Comparison of ENCODE assay signal across 8 cellular contexts in genomic region chr1:151534662-151535278, GRCh38. TPM values are rescaled to one million over a fixed set of nuclear protein-coding genes. Genes with fewer than 3 reads are reported as not detected.
A peak's percentile ranks its signal among the peaks of the same experiment; 100 is the strongest.
DNase-seq lines count a peak whose midpoint lies in the region; ATAC-seq and TF ChIP-seq lines count a peak whose summit lies in the region.

No MANE protein-coding gene starts in this region.

- H3K79me2 ChIP-seq in PC-9 (ENCODE audit: low read depth): peaks cover 10% of the 10 kb centered on the region; the same call in 1 of the 2 replicates

- peaks cover 15% of the 10 kb centered on the region for H3K4me1 Mint-ChIP-seq in neural crest cell

- H3K4me1 ChIP-seq in PC-9 (replicated peaks; ENCODE audit: insufficient read depth): peaks cover 33% of the 10 kb centered on the region

- H3K27ac Mint-ChIP-seq in neural crest cell (ENCODE audit: unreplicated experiment): no peak overlapping the region

- no peaks in the 10 kb centered on the region for H3K27me3 ChIP-seq in PC-9 (ENCODE audit: insufficient read depth, low read depth)

- H3K9me3 ChIP-seq in PC-9 (ENCODE audit: insufficient read depth, low read depth): no peaks in the 10 kb centered on the region

- CTCF ChIA-PET in PC-9 (lab: Charles Lee): no interaction called here

- intact Hi-C loops in PC-9 (cut with micrococcal nuclease; ENCODE audit: unreplicated experiment): loop anchor here (5.0 kb wide), 2 partner anchors 92 to 148 kb away; no protein-coding TSS in a partner anchor

- peak overlapping the region; percentile 15 for H3K4me3 Mint-ChIP-seq in neural crest cell

- TF ChIP-seq CTCF in PC-9 (conservative IDR thresholded peaks at IDR 0.05) (peak; percentile 93), neural crest cell (conservative IDR thresholded peaks at IDR 0.05) (peak; percentile 88)

- POLR2A ChIA-PET in PC-9 (lab: Charles Lee; ENCODE audit: unreplicated experiment): no interaction called here

- no peaks in the 10 kb centered on the region for H4K20me1 ChIP-seq in PC-9 (ENCODE audit: insufficient read depth)

- no peaks in the 10 kb centered on the region for H3K9me2 ChIP-seq in PC-9 (ENCODE audit: insufficient read depth)

- no peak overlapping the region for H3K4me3 ChIP-seq in PC-9

- no peak overlapping the region for H2AFZ ChIP-seq in PC-9

- no peak overlapping the region for H3K27ac ChIP-seq in PC-9

- H3K27me3 Mint-ChIP-seq in neural crest cell (ENCODE audit: low read depth): no peaks in the 10 kb centered on the region

- no peak overlapping the region for H3K4me2 ChIP-seq in PC-9

- H3K9me3 Mint-ChIP-seq in neural crest cell: no peaks in the 10 kb centered on the region

- DNase-seq in COLO829 (ENCODE audit: low spot score) (peak; percentile 72), HK-2 (ENCODE audit: unreplicated experiment) (peak; percentile 78), PC-9 (peak; percentile 51 to 77), fibroblast of gingiva (ENCODE audit: low read depth) (peak; percentile 59), neural crest cell (ENCODE audit: low read depth, low spot score) (peak; percentile 89), superior temporal gyrus (ENCODE audit: extremely low spot score) (peak; percentile 82)
- peak; percentile 79 for DNase-seq in activated T-cell treated with anti-CD3 and anti-CD28 coated beads, Interleukin-2, amount 50 U/mL, for 1 hour

- H3F3A ChIP-seq in PC-9 (ENCODE audit: insufficient read depth, low read depth): peaks cover 33% of the 10 kb centered on the region

- no TSS peak for BruUV-seq in PC-9 (replicated peaks; lab: Mats Ljungman, UMichigan)

- no peak for ATAC-seq in GM21360 (IDR thresholded peaks at IDR 0.05; ENCODE audit: unreplicated experiment)

- H3K36me3 Mint-ChIP-seq in neural crest cell (ENCODE audit: low read depth): no peaks in the 10 kb centered on the region

- peaks cover 16% of the 10 kb centered on the region for H3K36me3 ChIP-seq in PC-9 (ENCODE audit: low read depth)

RNA-seq across cellular contexts. Expression of gene TUFT1, which starts 5.3 kb away (rescaled TPM):
- total RNA-seq in PC-9 (2021) (35.3 and 40.2 TPM in 2 replicates), neural crest cell (7.5 TPM in 2 replicates)

RNA-seq across cellular contexts. Expression of gene CGN, which starts 23.6 kb away (rescaled TPM):
- total RNA-seq in PC-9 (2021) (30.3 and 31.1 TPM in 2 replicates), neural crest cell (6.7 and 7.2 TPM in 2 replicates)
